ENCODE assay signal across 8 cellular contexts in genomic region chr19:14496029-14496848, GRCh38. TPM values are rescaled to one million over a fixed set of nuclear protein-coding genes. Genes with fewer than 3 reads are reported as not detected.
DNase-seq lines count a peak whose midpoint lies in the region; ATAC-seq and TF ChIP-seq lines count a peak whose summit lies in the region.

A gene with protein sequence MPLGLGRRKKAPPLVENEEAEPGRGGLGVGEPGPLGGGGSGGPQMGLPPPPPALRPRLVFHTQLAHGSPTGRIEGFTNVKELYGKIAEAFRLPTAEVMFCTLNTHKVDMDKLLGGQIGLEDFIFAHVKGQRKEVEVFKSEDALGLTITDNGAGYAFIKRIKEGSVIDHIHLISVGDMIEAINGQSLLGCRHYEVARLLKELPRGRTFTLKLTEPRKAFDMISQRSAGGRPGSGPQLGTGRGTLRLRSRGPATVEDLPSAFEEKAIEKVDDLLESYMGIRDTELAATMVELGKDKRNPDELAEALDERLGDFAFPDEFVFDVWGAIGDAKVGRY (minus strand): TSS chr19:14496127. CDS start chr19:14482976, 13,151 bp downstream.

- peak within 1 kb of the TSS; percentile 51 for H2BK12ac ChIP-seq in trophoblast cell (ENCODE audit: low read length)

- DNase-seq in DMS153 (lab: John Stamatoyannopoulos, UW) = peak; percentile 98
- DNase-seq in HCT116 (ENCODE audit: low read depth, low spot score) = peak; percentile 97
- peak; percentile 97 for DNase-seq in NCI-H146 treated with DMSO at 0.1 percent for 48 hours (lab: John Stamatoyannopoulos, UW; ENCODE audit: unreplicated experiment)
- peak; percentile 70 to 89 (median 77) for DNase-seq in T-helper 2 cell
- peak; percentile 73 to 100 (median 97) for DNase-seq in amygdala (lab: John Stamatoyannopoulos, UW)
- DNase-seq in heart right ventricle = peak; percentile 97
- peak; percentile 94 to 98 for DNase-seq in trophoblast cell
- DNase-seq in tibial artery = peak; percentile 92 to 99

- peak within 1 kb of the TSS; percentile 15 for H2BK5ac ChIP-seq in trophoblast cell (ENCODE audit: low read depth, low read length, poor library complexity)

- no peaks in the 10 kb centered on the region for H3K9me3 ChIP-seq in HCT116 (ENCODE audit: control insufficient read depth in 1 of 2, insufficient read depth in 1 of 2, low read depth in 1 of 2, low read length in 2 of 2)
- no peaks in the 10 kb centered on the region for H3K9me3 ChIP-seq in heart right ventricle
- peaks cover 2% of the 10 kb centered on the region for H3K9me3 ChIP-seq in trophoblast cell (ENCODE audit: insufficient read depth, low read depth, low read length)
- no peaks in the 10 kb centered on the region for H3K9me3 ChIP-seq in tibial artery

- BruUV-seq in HCT116 (replicated peaks; lab: Mats Ljungman, UMichigan) = no TSS peak

- H3K27ac ChIP-seq in HCT116 (ENCODE audit: low read depth, low read length) (peak within 1 kb of the TSS; percentile 58), heart right ventricle (peak within 1 kb of the TSS in 9 of 10 donors; percentile 63 to 81 (median 79)), trophoblast cell (ENCODE audit: low read depth, low read length) (no peak within 1 kb of the TSS), tibial artery (peak within 1 kb of the TSS; percentile 67 to 72)

- TF ChIP-seq POLR2A in HCT116 (IDR thresholded peaks at IDR 0.05; ENCODE audit: borderline replicate concordance, extremely low read depth, insufficient read depth, insufficient read length) = no peak

- H3K79me2 ChIP-seq in HCT116 (ENCODE audit: insufficient read depth, low read length) (peaks cover 41% of the 10 kb centered on the region), trophoblast cell (ENCODE audit: control insufficient read depth, insufficient read depth, low read length, poor library complexity) (peaks cover 13% of the 10 kb centered on the region)

- H3K4ac ChIP-seq in trophoblast cell (ENCODE audit: low read depth, low read length) = peak within 1 kb of the TSS; percentile 98

- no peaks in the 10 kb centered on the region for H3K9me2 ChIP-seq in HCT116 (ENCODE audit: insufficient read depth)

- no peaks in the 10 kb centered on the region for H4K20me1 ChIP-seq in HCT116 (ENCODE audit: insufficient read depth)

- peak within 1 kb of the TSS; percentile 28 for H2AK5ac ChIP-seq in trophoblast cell (ENCODE audit: low read length)

- 3 to 4% methylated on average over 33 to 71 of the region's 71 CpGs for WGBS in heart right ventricle, 2 donors
- no CpG with 5 or more reads among the region's 71 CpGs for WGBS in trophoblast cell (ENCODE audit: extremely low coverage, insufficient coverage, insufficient read length)

- RAD21 ChIA-PET in HCT116 (lab: Charles Lee; ENCODE audit: low non-redundant PET in 1 of 2, low total read pairs in 2 of 2, uncharacterized antibody in 2 of 2, unreplicated experiment in 2 of 2) = interaction anchor here in 1 of 2 experiments (1.0 kb wide), 1 partner anchor 10 kb away, joined by 3 read pairs; no protein-coding TSS in a partner anchor

- peak within 1 kb of the TSS; percentile 62 for H3K14ac ChIP-seq in trophoblast cell (ENCODE audit: low read length)

- H2AFZ ChIP-seq in HCT116 (ENCODE audit: low read depth, low read length, poor library complexity, severe bottlenecking) = no peak within 1 kb of the TSS
- peak within 1 kb of the TSS; percentile 74 for H2AFZ ChIP-seq in trophoblast cell (ENCODE audit: insufficient read depth, low read length, poor library complexity)

- H3K9ac ChIP-seq in HCT116 (ENCODE audit: low read length) = peak within 1 kb of the TSS; percentile 86
- H3K9ac ChIP-seq in trophoblast cell (ENCODE audit: low read length) = peak within 1 kb of the TSS; percentile 69

- peaks cover 10% of the 10 kb centered on the region for H3K79me1 ChIP-seq in trophoblast cell (ENCODE audit: low read length)

- peak within 1 kb of the TSS; percentile 20 for H2BK120ac ChIP-seq in trophoblast cell (ENCODE audit: insufficient read depth, low read length, poor library complexity)

- H3K36me3 ChIP-seq in HCT116 (ENCODE audit: control insufficient read depth in 1 of 2, insufficient read depth in 2 of 2, low read length in 2 of 2) = peaks cover 0 to 3% of the 10 kb centered on the region in 2 experiments; a peak in 2 of 4 replicates
- H3K36me3 ChIP-seq in heart right ventricle = peaks cover 0 to 19% (median 6%) of the 10 kb centered on the region in 9 donors
- peaks cover 12 to 14% of the 10 kb centered on the region in 2 experiments for H3K36me3 ChIP-seq in trophoblast cell (ENCODE audit: control insufficient read depth in 1 of 2, insufficient read depth in 2 of 2, low read length in 2 of 2)
- peaks cover 0 to 17% (median 17%) of the 10 kb centered on the region in 3 donors for H3K36me3 ChIP-seq in tibial artery

- intact Hi-C loops in HCT116 (cut with micrococcal nuclease) (no loop called here), heart right ventricle (cut with DNase I) (loop anchor here in 2 of 10 donors (1.0 to 2.0 kb wide), 2 partner anchors 21 to 22 kb away; partner anchors contain the start of gene DNAJB1 (in 1 of the 2)), tibial artery (cut with DNase I; ENCODE audit: low total_unique reads) (no loop called here)

- peak within 1 kb of the TSS; percentile 81 for H4K8ac ChIP-seq in trophoblast cell (ENCODE audit: low read depth, low read length)

- H3K4me1 ChIP-seq in HCT116 (ENCODE audit: control insufficient read depth in 1 of 2, insufficient read depth in 2 of 2, low read length in 2 of 2) (peaks cover 20 to 29% of the 10 kb centered on the region in 2 experiments), heart right ventricle (peaks cover 3 to 36% (median 27%) of the 10 kb centered on the region in 9 donors), trophoblast cell (ENCODE audit: control insufficient read depth in 1 of 2, insufficient read depth in 2 of 2, low read length in 2 of 2) (peaks cover 7 to 10% of the 10 kb centered on the region in 2 experiments), tibial artery (peaks cover 0 to 39% (median 26%) of the 10 kb centered on the region in 4 donors)

- ATAC-seq in HCT116 (peak; percentile 93), heart right ventricle (peak; percentile 96 to 99 (median 98))

- H3K27me3 ChIP-seq in HCT116 (ENCODE audit: insufficient read depth, low read length) = no peaks in the 10 kb centered on the region
- no peaks in the 10 kb centered on the region for H3K27me3 ChIP-seq in heart right ventricle
- H3K27me3 ChIP-seq in trophoblast cell (ENCODE audit: insufficient read depth, low read length) = no peaks in the 10 kb centered on the region
- no peaks in the 10 kb centered on the region for H3K27me3 ChIP-seq in tibial artery

- H3K4me3 ChIP-seq in HCT116 (replicated peaks in 1 of 2; ENCODE audit: low read depth in 1 of 2, low read length in 2 of 2) = peak within 1 kb of the TSS; percentile 78 to 86
- H3K4me3 ChIP-seq in heart right ventricle = peak within 1 kb of the TSS; percentile 72 to 93 (median 82)
- H3K4me3 ChIP-seq in trophoblast cell (ENCODE audit: low read depth, low read length) = peak within 1 kb of the TSS; percentile 79
- peak within 1 kb of the TSS; percentile 84 to 99 for H3K4me3 ChIP-seq in tibial artery

- H3K23ac ChIP-seq in trophoblast cell (ENCODE audit: low read length) = no peak within 1 kb of the TSS

- no peak for TF ChIP-seq RAD21 in HCT116 (IDR thresholded peaks at IDR 0.05; ENCODE audit: low read depth)

- H3K18ac ChIP-seq in trophoblast cell (ENCODE audit: low read length) = peak within 1 kb of the TSS; percentile 61

- POLR2A ChIA-PET in HCT116 (lab: Charles Lee) = interaction anchor here (0.7 to 3.1 kb wide), 6 partner anchors 11 to 360 kb away, joined by 3 to 15 read pairs (median 8); partner anchors contain the start of genes ASF1B and DNAJB1

- peak within 1 kb of the TSS; percentile 79 for H3K4me2 ChIP-seq in HCT116 (ENCODE audit: low read length)
- peak within 1 kb of the TSS; percentile 81 for H3K4me2 ChIP-seq in trophoblast cell (ENCODE audit: low read length)

- TF ChIP-seq CTCF in HCT116 (IDR thresholded peaks at IDR 0.05 in 2 of 3, conservative IDR thresholded peaks at IDR 0.05 in 1 of 3; ENCODE audit: borderline replicate concordance in 1 of 3, insufficient read depth in 1 of 3, low read depth in 2 of 3, low read length in 2 of 3) (no peak), heart right ventricle (IDR thresholded peaks at IDR 0.05) (no peak), tibial artery (IDR thresholded peaks at IDR 0.05) (no peak)

- peak within 1 kb of the TSS; percentile 45 for H4K12ac ChIP-seq in trophoblast cell (ENCODE audit: low read depth, low read length)

- CTCF ChIA-PET in HCT116 (lab: Charles Lee) = interaction anchor here (0.7 to 1.8 kb wide), 6 partner anchors 8 to 360 kb away, joined by 3 to 5 read pairs (median 4); partner anchors contain the start of gene ASF1B

- H4K91ac ChIP-seq in trophoblast cell (ENCODE audit: low read depth, low read length) = peak within 1 kb of the TSS; percentile 75

TF ChIP-seq in HCT116, 20 proteins besides CTCF, POLR2A, EP300 and RAD21 (continues in another document):
- TF ChIP-seq YY1 (IDR thresholded peaks at IDR 0.05; ENCODE audit: extremely low read depth, insufficient replicate concordance, low read depth, low read length) (peak; percentile 7), CEBPB (IDR thresholded peaks at IDR 0.05; ENCODE audit: low read depth) (no peak), FOSL1 (IDR thresholded peaks at IDR 0.05; ENCODE audit: low read depth) (no peak), JUND (IDR thresholded peaks at IDR 0.05) (0 out of 2 replicates have a peak, but pooled peaks have one; percentile 25), ELF1 (IDR thresholded peaks at IDR 0.05; ENCODE audit: borderline replicate concordance, low read depth) (no peak), EZH2phosphoT487 (IDR thresholded peaks at IDR 0.05; ENCODE audit: borderline replicate concordance) (no peak), ATF3 (IDR thresholded peaks at IDR 0.05) (no peak), SIN3A (IDR thresholded peaks at IDR 0.05; ENCODE audit: low read depth) (peak; percentile 67; the same call in 1 of the 2 replicates), SP1 (IDR thresholded peaks at IDR 0.05; ENCODE audit: low read depth) (peak; percentile 96), POLR2AphosphoS5 (IDR thresholded peaks at IDR 0.05; ENCODE audit: low read depth, low read length) (peak; percentile 40; the same call in 1 of the 2 replicates), MAX (IDR thresholded peaks at IDR 0.05) (peak; percentile 96), CBX3 (IDR thresholded peaks at IDR 0.05; ENCODE audit: low read depth) (no peak), ZNF274 (IDR thresholded peaks at IDR 0.05; ENCODE audit: low read depth, low read length) (no peak)

RNA-seq across cellular contexts. Expression of the gene that starts here (rescaled TPM):
- 103 TPM for total RNA-seq in HCT116 (2021; ENCODE audit: unreplicated experiment)
- 112 and 135 TPM in 2 replicates for polyA plus RNA-seq in HCT116 (2012)
- total RNA-seq in heart right ventricle = 10 to 100 TPM; 41.6 to 51.5 (median 45.8) TPM
- polyA plus RNA-seq in heart right ventricle = 10 to 100 TPM; 57.3 to 84.1 TPM
- 67.2 and 69.0 TPM in 2 replicates for polyA plus RNA-seq in trophoblast cell (2013)
